Comparison of ENCODE assay signal across 1 cellular context in the genomic region with DNA sequence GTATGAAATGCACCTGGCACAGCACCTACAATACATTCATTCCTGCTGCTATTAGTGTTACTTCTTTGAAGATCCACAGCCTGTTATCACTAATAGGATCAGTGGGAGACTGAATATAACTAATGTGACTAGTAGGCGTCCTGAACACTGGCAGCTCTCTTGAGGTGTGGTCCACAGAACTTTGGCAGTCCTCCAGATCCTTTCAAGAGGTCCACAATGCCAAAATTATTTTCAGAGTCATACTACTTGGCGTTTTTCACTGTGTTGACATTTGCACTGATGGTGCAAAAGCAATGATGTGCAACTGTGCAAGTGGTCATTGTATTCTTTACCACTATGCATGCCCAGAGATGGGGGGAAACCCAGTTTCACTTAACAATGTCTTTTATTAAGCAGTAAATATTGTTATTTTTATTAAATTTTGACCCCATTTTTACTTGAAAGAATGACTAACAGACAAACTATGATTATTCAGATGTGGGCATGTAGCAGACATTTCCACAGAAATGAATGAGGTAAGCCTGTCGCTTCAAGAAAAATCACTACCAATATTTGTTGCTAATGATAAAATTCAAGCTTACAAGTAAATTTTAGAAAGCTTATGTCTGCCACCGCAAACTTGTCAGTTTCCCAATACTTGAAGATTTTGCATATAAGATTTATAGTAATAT.
TF ChIP-seq lines count a peak whose summit lies in the region.

No MANE protein-coding gene starts in this region.

TF ChIP-seq in HepG2, 621 proteins besides CTCF, POLR2A, EP300 and RAD21 (continued from another document):
- TF ChIP-seq ZNF207 (IDR thresholded peaks at IDR 0.05; ENCODE audit: borderline replicate concordance) = no peak
- no peak for TF ChIP-seq ZNF230 (CRISPR knock-in tag; IDR thresholded peaks at IDR 0.05)
- no peak for TF ChIP-seq BHLHE40 (IDR thresholded peaks at IDR 0.05; ENCODE audit: low read length)
- no peak for TF ChIP-seq ZNF383 (CRISPR knock-in tag; IDR thresholded peaks at IDR 0.05; ENCODE audit: borderline replicate concordance)
- TF ChIP-seq NFKB2 (CRISPR knock-in tag; IDR thresholded peaks at IDR 0.05; ENCODE audit: borderline replicate concordance) = no peak
- TF ChIP-seq MIXL1 (CRISPR knock-in tag; IDR thresholded peaks at IDR 0.05) = no peak
- no peak for TF ChIP-seq ZNF644 (CRISPR knock-in tag; IDR thresholded peaks at IDR 0.05; ENCODE audit: low read depth)
